In the genomic region with DNA sequence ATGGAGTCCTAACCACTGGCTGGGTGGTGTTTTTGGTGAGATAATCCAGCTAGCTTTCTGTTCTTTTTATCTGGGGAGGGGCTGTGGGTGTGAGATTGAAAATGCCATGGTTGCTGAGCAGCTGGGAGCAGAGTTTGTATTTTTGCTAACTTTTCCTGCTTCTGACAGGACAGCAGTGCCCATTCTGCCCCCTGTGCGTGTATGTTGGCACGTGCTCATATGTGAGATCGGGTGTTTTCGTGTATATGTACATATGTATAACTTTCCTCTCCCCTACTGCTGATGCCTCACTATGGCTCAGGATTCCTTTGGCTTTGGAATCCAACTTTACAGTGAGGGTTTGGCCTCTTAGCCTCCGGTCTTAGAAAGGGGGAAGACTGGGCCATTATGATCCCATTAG, we compare ENCODE assay signal across 1 cellular context.
TF ChIP-seq lines count a peak whose summit lies in the region.

No MANE protein-coding gene starts in this region.

TF ChIP-seq in endothelial cell of umbilical vein, 7 proteins besides CTCF, POLR2A, EP300 and RAD21 (continued from another document):
- TF ChIP-seq EZH2 (IDR thresholded peaks at IDR 0.05; ENCODE audit: borderline replicate concordance, low read depth, low read length, severe bottlenecking) = no peak
- TF ChIP-seq FOS (IDR thresholded peaks at IDR 0.05; ENCODE audit: borderline replicate concordance, insufficient read depth, low read length) = no peak
- no peak for TF ChIP-seq GATA2 (IDR thresholded peaks at IDR 0.05; ENCODE audit: insufficient read depth, insufficient read length, low read depth, low read length)
- TF ChIP-seq JUN (IDR thresholded peaks at IDR 0.05; ENCODE audit: borderline replicate concordance, insufficient read depth, insufficient read length, low read depth) = no peak
- TF ChIP-seq, protein P1, sequence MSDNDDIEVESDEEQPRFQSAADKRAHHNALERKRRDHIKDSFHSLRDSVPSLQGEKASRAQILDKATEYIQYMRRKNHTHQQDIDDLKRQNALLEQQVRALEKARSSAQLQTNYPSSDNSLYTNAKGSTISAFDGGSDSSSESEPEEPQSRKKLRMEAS (IDR thresholded peaks at IDR 0.05; ENCODE audit: insufficient read depth, insufficient read length) = peak; percentile 54
